ENCODE assay signal across 22 cellular contexts in the genomic region with DNA sequence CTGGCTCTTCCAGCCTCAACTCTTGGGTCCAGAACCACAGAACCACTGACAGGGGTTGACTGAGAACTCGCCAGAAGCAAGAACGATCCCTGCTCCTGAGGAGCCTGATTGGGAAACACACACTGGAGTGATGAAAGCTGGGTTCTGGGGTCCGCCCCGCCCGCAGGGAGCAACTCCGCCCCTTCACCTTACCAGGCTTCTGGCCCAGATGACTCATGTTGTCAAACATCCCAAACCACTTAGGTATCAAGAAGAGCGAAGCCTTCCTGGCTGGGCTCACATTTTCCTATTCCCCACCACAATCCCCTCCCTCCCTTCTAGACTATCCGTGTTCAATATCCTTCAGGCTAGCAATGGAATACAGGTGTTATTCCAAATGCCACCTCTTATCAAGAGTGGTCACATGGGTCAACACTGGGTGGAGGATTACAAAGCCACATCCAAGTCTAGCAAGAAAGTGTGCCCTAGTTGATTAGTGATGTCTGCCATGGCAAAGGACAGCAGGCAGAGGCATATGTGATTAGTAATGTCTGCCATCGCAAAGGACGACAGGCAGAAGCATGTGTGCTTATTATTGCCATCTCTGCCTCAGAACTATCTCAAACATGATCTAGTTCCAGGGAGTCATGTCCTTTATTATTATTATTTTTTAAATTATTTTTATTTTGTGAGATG.
DNase-seq lines count a peak whose midpoint lies in the region; ATAC-seq, FAIRE-seq and TF ChIP-seq lines count a peak whose summit lies in the region.
"Had no signal": no experiment of that assay in that cellular context is flagged by ENCODE, and none has a peak within 500 bp of the region (broad histone marks: within the 10 kb centered on the region; RNA-seq: fewer than 3 reads in every experiment).

No MANE protein-coding gene starts in this region.

- H3K9me3 Mint-ChIP-seq in activated naive CD4-positive, alpha-beta T cell treated with anti-CD3 and anti-CD28 coated beads, Interleukin-2, amount 50 U/mL, for 72 hours, result peaks cover 4 to 10% of the 10 kb centered on the region in 2 donors

- 86% methylated on average over 10 of the region's 10 CpGs for WGBS in A549 (ENCODE audit: missing lambda C conversion rate)

- TF ChIP-seq POLR2A in A549 (IDR thresholded peaks at IDR 0.05; ENCODE audit: low read length), result no peak

- H3K4me2 ChIP-seq in A549, result peak overlapping the region; percentile 11; the same call in 1 of the 3 replicates
- H3K4me2 ChIP-seq in keratinocyte (ENCODE audit: control insufficient read depth, extremely low read depth, insufficient read depth, low read depth, low read length), result peak overlapping the region; percentile 27

- no peaks in the 10 kb centered on the region for H3K79me2 ChIP-seq in keratinocyte (ENCODE audit: control insufficient read depth, insufficient read depth, low read length)

- no peak overlapping the region for H3K9ac ChIP-seq in keratinocyte (ENCODE audit: control insufficient read depth, extremely low read depth, insufficient read depth, low read length)

- dilution Hi-C loops in keratinocyte (cut with MboI; ENCODE audit: extremely low pct_ligation_motif_present, low sequenced_read_pairs), result no loop called here

- ATAC-seq in A549 (peak; percentile 44 to 48; a peak in 3 of 6 replicates), GM21576 (IDR thresholded peaks at IDR 0.05; ENCODE audit: unreplicated experiment) (no peak)
- no peak for ATAC-seq in activated naive CD4-positive, alpha-beta T cell treated with anti-CD3 and anti-CD28 coated beads, Interleukin-2, amount 50 U/mL, for 72 hours
- ATAC-seq: activated T-helper 17 cell treated with anti-CD3 and anti-CD28 coated beads, Interleukin-2, amount 50 U/mL, for 72 hours; SK-N-SH treated with all-trans-retinoic acid at 6 μM for 48 hours; stimulated activated naive CD8-positive, alpha-beta T cell treated with anti-CD3 and anti-CD28 coated beads, Interleukin-15, Interleukin-2, amounts not matched to agents 100 U/mL and 50 U/mL, for 24 hours had no signal

- H2AFZ ChIP-seq in keratinocyte (ENCODE audit: control insufficient read depth, low read length), result no peak overlapping the region

- CTCF ChIA-PET in A549 (lab: Yijun Ruan, JAX), result interaction anchor here (1.2 to 3.1 kb wide), 3 partner anchors 9 to 71 kb away, joined by 3 to 13 read pairs (median 12); no protein-coding TSS in a partner anchor

- no peaks in the 10 kb centered on the region for H4K20me1 ChIP-seq in keratinocyte (ENCODE audit: control insufficient read depth, extremely low read depth, insufficient read depth, low read length)

- H3K9me3 ChIP-seq in A549 (peaks cover 17% of the 10 kb centered on the region), keratinocyte (ENCODE audit: control insufficient read depth, low read depth, low read length) (no peaks in the 10 kb centered on the region)
- H3K9me3 ChIP-seq: vagina had no signal

- H3K36me3 ChIP-seq in bronchial epithelial cell (ENCODE audit: control insufficient read depth, insufficient read depth, low read length) (peaks cover 12% of the 10 kb centered on the region), keratinocyte (ENCODE audit: control insufficient read depth in 2 of 2, extremely low read depth in 1 of 2, insufficient read depth in 2 of 2, low read length in 2 of 2) (peaks cover 0 to 6% of the 10 kb centered on the region in 2 experiments)

- no peak for TF ChIP-seq EP300 in A549 (IDR thresholded peaks at IDR 0.05)

- H3K27me3 ChIP-seq in bronchial epithelial cell (ENCODE audit: control insufficient read depth, insufficient read depth, low read length) (no peaks in the 10 kb centered on the region), keratinocyte (ENCODE audit: control insufficient read depth, extremely low read depth, insufficient read depth, low read length) (no peaks in the 10 kb centered on the region)
- H3K27me3 ChIP-seq: vagina had no signal

- H3K4me1 ChIP-seq in A549, result peaks cover 9% of the 10 kb centered on the region
- peaks cover 6% of the 10 kb centered on the region for H3K4me1 ChIP-seq in keratinocyte (ENCODE audit: control insufficient read depth, extremely low read depth, insufficient read depth, low read length)
- H3K4me1 ChIP-seq: vagina had no signal

- no peaks in the 10 kb centered on the region for H3K9me1 ChIP-seq in keratinocyte (ENCODE audit: control insufficient read depth, extremely low read depth, insufficient read depth, low read length)

- peaks cover 32 to 38% of the 10 kb centered on the region in 2 donors for H3K36me3 Mint-ChIP-seq in activated naive CD4-positive, alpha-beta T cell treated with anti-CD3 and anti-CD28 coated beads, Interleukin-2, amount 50 U/mL, for 72 hours

- DNase-seq in A549 (ENCODE audit: low read depth in 1 of 2, low spot score in 1 of 2), result peak; percentile 39 to 50
- DNase-seq in LoVo (ENCODE audit: low spot score), result peak; percentile 10
- peak; percentile 82 for DNase-seq in bronchial epithelial cell (ENCODE audit: low read depth)
- no peak for DNase-seq in keratinocyte (ENCODE audit: low read depth, low spot score)
- no peak for DNase-seq in HCEC 1CT
- no peak for DNase-seq in AML-193 (lab: John Stamatoyannopoulos, UW)
- no peak for DNase-seq in activated naive CD4-positive, alpha-beta T cell treated with anti-CD3 and anti-CD28 coated beads, Interleukin-2, amount 50 U/mL, for 72 hours (ENCODE audit: low spot score in 2 of 2)
- DNase-seq: activated CD8-positive, alpha-beta memory T cell treated with anti-CD3 and anti-CD28 coated beads for 24 hours; amniotic stem cell; head of caudate nucleus; KG1; NCI-H1436; stimulated activated naive CD8-positive, alpha-beta T cell treated with anti-CD3 and anti-CD28 coated beads, Interleukin-15, Interleukin-2, amounts not matched to agents 100 U/mL and 50 U/mL, for 24 hours had no signal

- H3K27ac Mint-ChIP-seq in activated naive CD4-positive, alpha-beta T cell treated with anti-CD3 and anti-CD28 coated beads, Interleukin-2, amount 50 U/mL, for 72 hours, result no peak overlapping the region
- H3K27ac Mint-ChIP-seq: activated T-helper 17 cell treated with anti-CD3 and anti-CD28 coated beads, Interleukin-2, amount 50 U/mL, for 72 hours; progenitor cell of endocrine pancreas had no signal

- POLR2A ChIA-PET in A549 (lab: Yijun Ruan, JAX), result no interaction called here

- TF ChIP-seq CTCF in A549 (IDR thresholded peaks at IDR 0.05) (no peak), bronchial epithelial cell (IDR thresholded peaks at IDR 0.05; ENCODE audit: insufficient read depth, low read length, severe bottlenecking) (no peak), keratinocyte (optimal IDR thresholded peaks at IDR 0.05 in 1 of 3, IDR thresholded peaks at IDR 0.05 in 1 of 3, conservative IDR thresholded peaks at IDR 0.05 in 1 of 3; ENCODE audit: extremely low read depth in 1 of 3, insufficient read depth in 2 of 3, low read length in 3 of 3) (no peak)

- no peak for TF ChIP-seq RAD21 in A549 (conservative IDR thresholded peaks at IDR 0.05 in 1 of 2, IDR thresholded peaks at IDR 0.05 in 1 of 2)

- H3K4me3 ChIP-seq in A549 (no peak overlapping the region), bronchial epithelial cell (ENCODE audit: low read depth, low read length) (no peak overlapping the region), keratinocyte (ENCODE audit: control insufficient read depth in 2 of 3, extremely low read depth in 1 of 3, insufficient read depth in 2 of 3, low read depth in 1 of 3, low read length in 3 of 3) (no peak overlapping the region)
- H3K4me3 ChIP-seq: vagina had no signal

- FAIRE-seq in A549 (lab: Jason Lieb, UNC) (no peak), bronchial epithelial cell (lab: Jason Lieb, UNC) (no peak), keratinocyte (lab: Jason Lieb, UNC) (no peak)
- FAIRE-seq: colon, G401.6, GM12892 had no signal

- H3K27ac ChIP-seq in A549 (no peak overlapping the region), keratinocyte (ENCODE audit: control insufficient read depth, insufficient read depth, low read length) (no peak overlapping the region)
- H3K27ac ChIP-seq: epithelial cell of prostate, vagina had no signal

TF ChIP-seq in A549, 52 proteins besides CTCF, POLR2A, EP300 and RAD21:
- TF ChIP-seq FOSL2 (IDR thresholded peaks at IDR 0.05) (no peak), FOSL2 (CRISPR knock-in tag; IDR thresholded peaks at IDR 0.05) (peak; percentile 30; the same call in 1 of the 2 replicates), CEBPB (IDR thresholded peaks at IDR 0.05) (no peak)

Comparison
In these comparisons a context has a peak if more than half of its experiments do, and no peak if none do; other contexts are left out.
1. ATAC-seq: peak in A549 (2 of 2); none in GM21576 (single experiment) and activated naive CD4-positive, alpha-beta T cell treated with anti-CD3 and anti-CD28 coated beads, Interleukin-2, amount 50 U/mL, for 72 hours (0 of 2).
2. DNase-seq: peak in A549 (2 of 2), LoVo (single experiment) and bronchial epithelial cell (single experiment); none in keratinocyte (single experiment), HCEC 1CT (single experiment), AML-193 (0 of 2) and activated naive CD4-positive, alpha-beta T cell treated with anti-CD3 and anti-CD28 coated beads, Interleukin-2, amount 50 U/mL, for 72 hours (0 of 2).